15 cellular contexts compared by ENCODE assay signal in the genomic region with DNA sequence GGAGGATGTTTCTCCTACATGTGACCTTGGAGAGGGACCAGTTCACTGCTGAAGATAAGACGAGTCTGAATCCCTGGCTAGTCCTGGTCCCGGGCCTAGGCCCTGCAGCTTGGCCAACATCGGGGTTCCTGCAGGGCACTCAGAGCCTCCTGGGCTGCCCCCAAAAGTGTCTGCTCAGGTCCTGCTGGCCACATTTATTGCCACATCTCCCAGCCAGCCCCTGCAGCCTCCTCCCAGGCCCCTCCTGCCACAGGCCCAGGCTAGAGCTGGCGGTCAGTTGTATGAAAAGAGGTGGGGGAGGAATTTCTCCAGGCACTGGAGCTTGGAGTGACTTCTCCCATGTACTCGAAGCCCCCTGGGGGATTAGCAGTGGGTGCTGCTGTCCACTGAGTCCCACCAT. TPM values are rescaled to one million over a fixed set of nuclear protein-coding genes. Genes with fewer than 3 reads are reported as not detected.
DNase-seq lines count a peak whose midpoint lies in the region; ATAC-seq and TF ChIP-seq lines count a peak whose summit lies in the region.
"Had no signal": no experiment of that assay in that cellular context is flagged by ENCODE, and none has a peak within 500 bp of the region (broad histone marks: within the 10 kb centered on the region; RNA-seq: fewer than 3 reads in every experiment).

No MANE protein-coding gene starts in this region.

- DNase-seq in SK-N-SH (no peak), osteocyte (ENCODE audit: extremely low spot score, unreplicated experiment) (no peak), tibial nerve (ENCODE audit: low spot score in 2 of 2) (no peak), BE2C (no peak), putamen (ENCODE audit: low spot score) (no peak), kidney tubule cell (ENCODE audit: low spot score) (no peak)
- DNase-seq: activated CD8-positive, alpha-beta memory T cell treated with anti-CD3 and anti-CD28 coated beads, Interleukin-2, amount 10 ng/mL, durations not matched to agents 7 days and 5 days; endodermal cell; MG63; retina had no signal

- POLR2A ChIA-PET in SK-N-SH (lab: Yijun Ruan, JAX): no interaction called here

- peaks cover 30% of the 10 kb centered on the region for H3K4me1 Mint-ChIP-seq in osteocyte (ENCODE audit: unreplicated experiment)
- H3K4me1 Mint-ChIP-seq: endodermal cell, GM23338 had no signal

- no peaks in the 10 kb centered on the region for H3K9me2 ChIP-seq in SK-N-SH

- H3K27me3 ChIP-seq in SK-N-SH (ENCODE audit: insufficient read depth) (no peaks in the 10 kb centered on the region), duodenal mucosa (ENCODE audit: control insufficient read depth in 1 of 2, insufficient read depth in 2 of 2, low read length in 2 of 2) (no peaks in the 10 kb centered on the region), tibial nerve (no peaks in the 10 kb centered on the region), BE2C (no peaks in the 10 kb centered on the region)
- H3K27me3 ChIP-seq: MG63 had no signal

- TF ChIP-seq RAD21 in SK-N-SH (IDR thresholded peaks at IDR 0.05; ENCODE audit: low read length): no peak

- H3K4me2 ChIP-seq in SK-N-SH: peak overlapping the region; percentile 69
- H3K4me2 ChIP-seq: GM23338 had no signal

- peaks cover 32 to 95% of the 10 kb centered on the region in 2 experiments for H3K4me1 ChIP-seq in SK-N-SH (ENCODE audit: control insufficient read depth in 1 of 2, insufficient read depth in 2 of 2, low read depth in 1 of 2, low read length in 1 of 2)
- H3K4me1 ChIP-seq in duodenal mucosa (ENCODE audit: control insufficient read depth in 1 of 2, insufficient read depth in 2 of 2, low read length in 2 of 2): peaks cover 14 to 18% of the 10 kb centered on the region in 2 donors
- peaks cover 6 to 100% (median 89%) of the 10 kb centered on the region in 4 donors for H3K4me1 ChIP-seq in tibial nerve
- H3K4me1 ChIP-seq in BE2C: peaks cover 74% of the 10 kb centered on the region

- TF ChIP-seq CTCF in SK-N-SH (IDR thresholded peaks at IDR 0.05) (no peak), osteocyte (IDR thresholded peaks at IDR 0.05) (no peak), tibial nerve (IDR thresholded peaks at IDR 0.05) (no peak), BE2C (IDR thresholded peaks at IDR 0.05; ENCODE audit: low read depth, low read length) (no peak)

- H3K36me3 ChIP-seq in SK-N-SH (replicated peaks in 1 of 2; ENCODE audit: control insufficient read depth in 1 of 2, insufficient read depth in 2 of 2, low read length in 1 of 2): peaks cover 68 to 84% of the 10 kb centered on the region in 2 experiments
- peaks cover 0 to 54% of the 10 kb centered on the region in 2 donors for H3K36me3 ChIP-seq in duodenal mucosa (ENCODE audit: control insufficient read depth in 1 of 2, insufficient read depth in 2 of 2, low read length in 2 of 2)
- peaks cover 0 to 33% (median 4%) of the 10 kb centered on the region in 3 donors for H3K36me3 ChIP-seq in tibial nerve
- peaks cover 89% of the 10 kb centered on the region for H3K36me3 ChIP-seq in BE2C

- H3K9me3 Mint-ChIP-seq in osteocyte (ENCODE audit: unreplicated experiment): no peaks in the 10 kb centered on the region
- H3K9me3 Mint-ChIP-seq: CD8-positive, alpha-beta T cell; endodermal cell; GM23338 had no signal

- H3K79me2 ChIP-seq in SK-N-SH (ENCODE audit: insufficient read depth): peaks cover 93% of the 10 kb centered on the region

- H3K27ac ChIP-seq in SK-N-SH (ENCODE audit: low read depth in 2 of 2, low read length in 1 of 2) (peak overlapping the region; percentile 79 to 96), duodenal mucosa (ENCODE audit: low read depth, low read length) (peak overlapping the region; percentile 6), tibial nerve (peak overlapping the region; percentile 41 to 99 (median 73))

- peaks cover 97% of the 10 kb centered on the region for H4K20me1 ChIP-seq in SK-N-SH (ENCODE audit: insufficient read depth)

- peak overlapping the region; percentile 14 for H3K27ac Mint-ChIP-seq in osteocyte (ENCODE audit: unreplicated experiment)
- H3K27ac Mint-ChIP-seq: activated CD8-positive, alpha-beta memory T cell treated with anti-CD3 and anti-CD28 coated beads, Interleukin-2, amount 10 ng/mL, durations not matched to agents 7 days and 5 days; CD8-positive, alpha-beta T cell; endodermal cell; GM23338 had no signal

- 73% methylated on average over 5 of the region's 5 CpGs for WGBS in SK-N-SH (ENCODE audit: low lambda C conversion rate)
- 46 to 65% methylated on average over 4 of the region's 5 CpGs for WGBS in tibial nerve, 2 donors

- H3K36me3 Mint-ChIP-seq in osteocyte (ENCODE audit: unreplicated experiment): peaks cover 16% of the 10 kb centered on the region
- H3K36me3 Mint-ChIP-seq: activated CD8-positive, alpha-beta memory T cell treated with anti-CD3 and anti-CD28 coated beads, Interleukin-2, amount 10 ng/mL, durations not matched to agents 7 days and 5 days had no signal

- TF ChIP-seq POLR2A in tibial nerve (IDR thresholded peaks at IDR 0.05): no peak

- CTCF ChIA-PET in SK-N-SH (lab: Yijun Ruan, JAX): interaction anchor here (1.3 to 1.9 kb wide), 3 partner anchors 23 to 88 kb away, joined by 3 to 7 read pairs (median 5); no protein-coding TSS in a partner anchor

- H3K27me3 Mint-ChIP-seq in osteocyte (ENCODE audit: unreplicated experiment): no peaks in the 10 kb centered on the region
- H3K27me3 Mint-ChIP-seq: activated CD8-positive, alpha-beta memory T cell treated with anti-CD3 and anti-CD28 coated beads, Interleukin-2, amount 10 ng/mL, durations not matched to agents 7 days and 5 days had no signal

- TF ChIP-seq EP300 in SK-N-SH (IDR thresholded peaks at IDR 0.05; ENCODE audit: borderline replicate concordance in 1 of 2, low read depth in 1 of 2, low read length in 1 of 2) (no peak), tibial nerve (IDR thresholded peaks at IDR 0.05) (no peak)

- H3K9me3 ChIP-seq in SK-N-SH (no peaks in the 10 kb centered on the region), duodenal mucosa (ENCODE audit: control insufficient read depth in 1 of 2, low read length in 2 of 2) (no peaks in the 10 kb centered on the region), tibial nerve (no peaks in the 10 kb centered on the region), BE2C (no peaks in the 10 kb centered on the region)
- H3K9me3 ChIP-seq: MG63 had no signal

- H3K4me3 Mint-ChIP-seq in osteocyte (ENCODE audit: unreplicated experiment): no peak overlapping the region
- H3K4me3 Mint-ChIP-seq: activated CD8-positive, alpha-beta memory T cell treated with anti-CD3 and anti-CD28 coated beads, Interleukin-2, amount 10 ng/mL, durations not matched to agents 7 days and 5 days; CD8-positive, alpha-beta T cell; endodermal cell; GM23338 had no signal

- H3K4me3 ChIP-seq in SK-N-SH (ENCODE audit: low read depth in 2 of 2, low read length in 1 of 2) (no peak overlapping the region), duodenal mucosa (ENCODE audit: low read depth in 1 of 2, low read length in 2 of 2) (no peak overlapping the region), tibial nerve (no peak overlapping the region), BE2C (ENCODE audit: low read depth, low read length) (no peak overlapping the region)
- H3K4me3 ChIP-seq: GM23338, MG63 had no signal

- peaks cover 66% of the 10 kb centered on the region for H3F3A ChIP-seq in SK-N-SH (replicated peaks; ENCODE audit: insufficient read depth)

- H3K9ac ChIP-seq in SK-N-SH: peak overlapping the region; percentile 51
- H3K9ac ChIP-seq in duodenal mucosa (ENCODE audit: low read depth in 1 of 2, low read length in 2 of 2): no peak overlapping the region

- no peak overlapping the region for H2AFZ ChIP-seq in SK-N-SH (ENCODE audit: low read depth)
- H2AFZ ChIP-seq: GM23338 had no signal

- no peak for ATAC-seq in SK-N-SH treated with all-trans-retinoic acid at 6 μM for 48 hours
- ATAC-seq: activated CD4-positive, CD25-positive, alpha-beta regulatory T cell treated with anti-CD3 and anti-CD28 coated beads, Interleukin-2, amount 50 U/mL, for 24 hours; activated CD8-positive, alpha-beta memory T cell treated with anti-CD3 and anti-CD28 coated beads, Interleukin-2, amount 10 ng/mL, durations not matched to agents 7 days and 5 days; CD8-positive, alpha-beta T cell; GM23338 had no signal

TF ChIP-seq in SK-N-SH, 30 proteins besides CTCF, POLR2A, EP300 and RAD21:
- TF ChIP-seq, protein P1, sequence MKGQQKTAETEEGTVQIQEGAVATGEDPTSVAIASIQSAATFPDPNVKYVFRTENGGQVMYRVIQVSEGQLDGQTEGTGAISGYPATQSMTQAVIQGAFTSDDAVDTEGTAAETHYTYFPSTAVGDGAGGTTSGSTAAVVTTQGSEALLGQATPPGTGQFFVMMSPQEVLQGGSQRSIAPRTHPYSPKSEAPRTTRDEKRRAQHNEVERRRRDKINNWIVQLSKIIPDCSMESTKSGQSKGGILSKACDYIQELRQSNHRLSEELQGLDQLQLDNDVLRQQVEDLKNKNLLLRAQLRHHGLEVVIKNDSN (IDR thresholded peaks at IDR 0.05; ENCODE audit: borderline replicate concordance, low read depth): no peak
- TF ChIP-seq TEAD4 (IDR thresholded peaks at IDR 0.05; ENCODE audit: borderline replicate concordance, insufficient read depth) (no peak), FOXJ3 (CRISPR knock-in tag; IDR thresholded peaks at IDR 0.05) (no peak), SMC3 (IDR thresholded peaks at IDR 0.05; ENCODE audit: low read depth, low read length) (no peak), YY1 (IDR thresholded peaks at IDR 0.05; ENCODE audit: low read depth) (no peak), ELF1 (IDR thresholded peaks at IDR 0.05) (no peak), MEF2A (IDR thresholded peaks at IDR 0.05; ENCODE audit: borderline replicate concordance, low read depth) (no peak)
TF ChIP-seq in SK-N-SH: peak in this region for 0.

TF ChIP-seq in SK-N-SH treated with all-trans-retinoic acid at 6 μM for 48 hours, 23 proteins besides CTCF, POLR2A, EP300 and RAD21 (continues in another document):
- TF ChIP-seq ZFP30 (CRISPR knock-in tag; IDR thresholded peaks at IDR 0.05) (no peak), ZNF565 (CRISPR knock-in tag; conservative IDR thresholded peaks at IDR 0.05; ENCODE audit: low read depth) (no peak), ESRRG (CRISPR knock-in tag; IDR thresholded peaks at IDR 0.05) (no peak), ZNF70 (CRISPR knock-in tag; IDR thresholded peaks at IDR 0.05) (no peak)

RNA-seq across cellular contexts. Expression of a gene that starts 56.5 kb away (rescaled TPM):
- 4.5 TPM in 2 replicates for polyA plus RNA-seq in SK-N-SH (2012; rRNA removed)
- polyA plus RNA-seq in SK-N-SH (2012; cell fraction: cytosol; rRNA removed): 4.1 and 4.4 TPM in 2 replicates
- 5.8 and 6.8 TPM in 2 replicates for polyA plus RNA-seq in SK-N-SH (2012; cell fraction: nucleus; rRNA removed)
- total RNA-seq in osteocyte: 21.8 and 21.9 TPM in 2 replicates
- total RNA-seq in tibial nerve: 10 to 100 TPM; 18.9 to 43.5 (median 27.2) TPM
- polyA plus RNA-seq in BE2C (2012; ENCODE audit: insufficient read depth, insufficient read length, low read depth): 2.6 TPM

Comparison
In these comparisons a context has a peak if more than half of its experiments do, and no peak if none do; other contexts are left out.
1. H3K27ac ChIP-seq: peak in every context shown above with its lines; median percentile 88 in SK-N-SH; 73 in tibial nerve; 6 in duodenal mucosa.